Comparison of ENCODE assay signal across 18 cellular contexts in genomic region chr1:23599125-23599524, GRCh38. TPM values are rescaled to one million over a fixed set of nuclear protein-coding genes. Genes with fewer than 3 reads are reported as not detected.
DNase-seq lines count a peak whose midpoint lies in the region; ATAC-seq lines count a peak whose summit lies in the region.
"Had no signal": no experiment of that assay in that cellular context is flagged by ENCODE, and none has a peak within 500 bp of the region (broad histone marks: within the 10 kb centered on the region; RNA-seq: fewer than 3 reads in every experiment).

No MANE protein-coding gene starts in this region.

- H3K4me1 ChIP-seq in iPS-20b (ENCODE audit: insufficient read depth, low read length) = peaks cover 30% of the 10 kb centered on the region
- peaks cover 71% of the 10 kb centered on the region for H3K4me1 ChIP-seq in thymus (ENCODE audit: control insufficient read depth, insufficient read depth, low read length)

- no peaks in the 10 kb centered on the region for H3K36me3 ChIP-seq in iPS-20b (ENCODE audit: insufficient read depth, low read depth, low read length)
- no peaks in the 10 kb centered on the region for H3K36me3 ChIP-seq in thymus (ENCODE audit: control insufficient read depth, insufficient read depth)
- H3K36me3 ChIP-seq: heart left ventricle, Peyer's patch had no signal

- WGBS in thymus = 71% methylated on average over 1 of the region's 1 CpG

- H3K9ac ChIP-seq in iPS-20b (ENCODE audit: low read depth, low read length) = peak overlapping the region; percentile 67; the same call in 1 of the 2 replicates
- H3K9ac ChIP-seq: KMS-11, SK-N-SH had no signal

- H3K27ac ChIP-seq in iPS-20b (ENCODE audit: low read length) = peak overlapping the region; percentile 98
- H3K27ac ChIP-seq in thymus (ENCODE audit: low read depth) = peak overlapping the region; percentile 94
- H3K27ac ChIP-seq: KMS-11 had no signal

- H3K9me3 ChIP-seq in T-helper 17 cell (ENCODE audit: control insufficient read depth, low read length, poor library complexity, severe bottlenecking) (no peaks in the 10 kb centered on the region), iPS-20b (ENCODE audit: insufficient read depth, low read depth, low read length) (no peaks in the 10 kb centered on the region), thymus (ENCODE audit: control insufficient read depth) (no peaks in the 10 kb centered on the region)
- H3K9me3 ChIP-seq: heart left ventricle, Peyer's patch, SK-N-SH had no signal

- no peak for DNase-seq in stimulated activated naive CD8-positive, alpha-beta T cell treated with anti-CD3 and anti-CD28 coated beads, Interleukin-15, Interleukin-2, amounts not matched to agents 100 U/mL and 50 U/mL, for 24 hours
- no peak for DNase-seq in T-helper 17 cell
- no peak for DNase-seq in NCI-H345 treated with DMSO at 0.1 percent for 48 hours (lab: John Stamatoyannopoulos, UW; ENCODE audit: unreplicated experiment)
- DNase-seq in GOT3 (lab: John Stamatoyannopoulos, UW) = no peak
- DNase-seq: activated CD4-positive, alpha-beta T cell treated with anti-CD3 and anti-CD28 coated beads, Interleukin-2, amount 50 U/mL, for 48 hours; amniotic stem cell; effector memory CD8-positive, alpha-beta T cell; NCI-H1105; occipital lobe; Peyer's patch had no signal

- H3K4me3 ChIP-seq in iPS-20b (ENCODE audit: low read length) (peak overlapping the region; percentile 2; the same call in 1 of the 2 replicates), thymus (ENCODE audit: low read length) (no peak overlapping the region)
- H3K4me3 ChIP-seq: heart left ventricle, Peyer's patch had no signal

- H3K27ac Mint-ChIP-seq in stimulated activated naive CD8-positive, alpha-beta T cell treated with anti-CD3 and anti-CD28 coated beads, Interleukin-15, Interleukin-2, amounts not matched to agents 100 ng/mL and 50 ng/mL, for 24 hours = peak overlapping the region; percentile 37
- H3K27ac Mint-ChIP-seq in T-helper 17 cell = peak overlapping the region; percentile 34

- peaks cover 87% of the 10 kb centered on the region for H3K4me1 Mint-ChIP-seq in stimulated activated naive CD8-positive, alpha-beta T cell treated with anti-CD3 and anti-CD28 coated beads, Interleukin-15, Interleukin-2, amounts not matched to agents 100 ng/mL and 50 ng/mL, for 24 hours (ENCODE audit: low read depth)
- H3K4me1 Mint-ChIP-seq in T-helper 17 cell = peaks cover 49% of the 10 kb centered on the region

- H3K27me3 Mint-ChIP-seq in stimulated activated naive CD8-positive, alpha-beta T cell treated with anti-CD3 and anti-CD28 coated beads, Interleukin-15, Interleukin-2, amounts not matched to agents 100 ng/mL and 50 ng/mL, for 24 hours = no peaks in the 10 kb centered on the region
- H3K27me3 Mint-ChIP-seq in T-helper 17 cell = no peaks in the 10 kb centered on the region
- H3K27me3 Mint-ChIP-seq: effector memory CD8-positive, alpha-beta T cell had no signal

- no peaks in the 10 kb centered on the region for H3K9me3 Mint-ChIP-seq in stimulated activated naive CD8-positive, alpha-beta T cell treated with anti-CD3 and anti-CD28 coated beads, Interleukin-15, Interleukin-2, amounts not matched to agents 100 ng/mL and 50 ng/mL, for 24 hours
- H3K9me3 Mint-ChIP-seq: effector memory CD8-positive, alpha-beta T cell had no signal

- H3K4me3 Mint-ChIP-seq in stimulated activated naive CD8-positive, alpha-beta T cell treated with anti-CD3 and anti-CD28 coated beads, Interleukin-15, Interleukin-2, amounts not matched to agents 100 ng/mL and 50 ng/mL, for 24 hours = no peak overlapping the region
- no peak overlapping the region for H3K4me3 Mint-ChIP-seq in T-helper 17 cell

- ATAC-seq in stimulated activated naive CD8-positive, alpha-beta T cell treated with anti-CD3 and anti-CD28 coated beads, Interleukin-15, Interleukin-2, amounts not matched to agents 100 U/mL and 50 U/mL, for 24 hours = no peak
- ATAC-seq in T-helper 17 cell (no peak), HG03159 (IDR thresholded peaks at IDR 0.05; ENCODE audit: unreplicated experiment) (no peak)
- ATAC-seq: effector memory CD8-positive, alpha-beta T cell; heart left ventricle; right cardiac atrium had no signal

- H3K27me3 ChIP-seq in iPS-20b (ENCODE audit: insufficient read depth, low read length) = no peaks in the 10 kb centered on the region
- no peaks in the 10 kb centered on the region for H3K27me3 ChIP-seq in thymus (ENCODE audit: control insufficient read depth, insufficient read depth)
- H3K27me3 ChIP-seq: heart left ventricle, Peyer's patch had no signal

- H3K36me3 Mint-ChIP-seq in stimulated activated naive CD8-positive, alpha-beta T cell treated with anti-CD3 and anti-CD28 coated beads, Interleukin-15, Interleukin-2, amounts not matched to agents 100 ng/mL and 50 ng/mL, for 24 hours (ENCODE audit: low read depth) = no peaks in the 10 kb centered on the region
- no peaks in the 10 kb centered on the region for H3K36me3 Mint-ChIP-seq in T-helper 17 cell (ENCODE audit: low read depth)

RNA-seq across cellular contexts. Expression of gene ID3, which starts 39.8 kb away (rescaled TPM):
- 10 to 100 TPM in 1 of 2 donors, 1 to 10 TPM in 1; 8.6 to 10.7 TPM for total RNA-seq in T-helper 17 cell
- 131 TPM for polyA plus RNA-seq in thymus
